ENCODE assay signal across 8 cellular contexts in the genomic region with DNA sequence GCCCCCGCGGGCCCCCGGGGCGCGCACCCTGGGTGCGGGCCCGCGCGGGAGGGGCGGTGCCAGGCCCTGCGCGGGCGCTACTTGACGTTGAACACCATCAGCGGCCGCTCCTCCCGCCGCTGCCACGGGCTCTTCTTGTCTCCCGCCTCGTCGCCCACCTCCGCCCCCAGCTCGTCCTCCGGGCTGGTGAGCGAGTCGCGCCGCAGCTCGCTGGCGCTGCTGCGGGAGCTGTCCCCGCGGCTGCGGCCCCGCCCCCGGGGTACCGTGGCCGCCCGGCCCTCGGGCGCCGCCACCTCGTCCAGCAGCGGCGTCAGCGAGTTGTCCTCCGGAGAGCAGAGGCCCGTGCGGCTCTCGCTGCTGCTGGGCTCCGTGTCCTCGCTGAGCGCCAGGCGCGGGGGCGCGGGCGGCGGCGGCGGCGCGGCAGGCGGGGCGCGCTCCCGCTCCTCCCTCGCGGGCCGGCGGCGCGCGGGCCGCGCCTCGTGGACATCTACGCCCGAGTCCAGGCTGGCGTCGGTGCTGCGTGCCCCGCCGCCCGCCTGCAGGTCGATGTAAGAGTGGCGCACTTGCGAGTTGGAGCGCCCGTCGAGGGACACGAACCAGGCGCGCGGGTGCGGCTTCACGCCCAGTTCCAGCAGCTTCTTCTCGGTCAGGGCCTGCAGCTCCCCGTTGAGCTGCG. TPM values are rescaled to one million over a fixed set of nuclear protein-coding genes. Genes with fewer than 3 reads are reported as not detected.
DNase-seq lines count a peak whose midpoint lies in the region; ATAC-seq, FAIRE-seq and TF ChIP-seq lines count a peak whose summit lies in the region.

No MANE protein-coding gene starts in this region.

- DNase-seq in activated CD4-positive, alpha-beta memory T cell treated with anti-CD3 and anti-CD28 coated beads, Interleukin-2, amount 10 ng/mL, durations not matched to agents 7 days and 5 days, result no peak
- DNase-seq in left ventricle myocardium inferior (peak; percentile 48), NCI-H1436 treated with DMSO at 0.1 percent for 48 hours (lab: John Stamatoyannopoulos, UW) (no peak), NCI-H1694 (lab: John Stamatoyannopoulos, UW) (no peak), D721Med (ENCODE audit: insufficient read length, low spot score) (no peak), NCI-H1694 treated with DMSO at 0.1 percent for 48 hours (lab: John Stamatoyannopoulos, UW) (no peak)
- peak; percentile 37 for DNase-seq in stimulated activated CD8-positive, alpha-beta memory T cell treated with anti-CD3 and anti-CD28 coated beads, Interleukin-4, amount 100 ng/mL, for 48 hours

- H3K4me3 Mint-ChIP-seq in activated CD4-positive, alpha-beta memory T cell treated with anti-CD3 and anti-CD28 coated beads, Interleukin-2, amount 10 ng/mL, durations not matched to agents 7 days and 5 days, result peak overlapping the region; percentile 24

- peak; percentile 10 for TF ChIP-seq POLR2A in GM18505 (IDR thresholded peaks at IDR 0.05; ENCODE audit: borderline replicate concordance, extremely low read depth, insufficient read depth, insufficient read length)

- no peak for FAIRE-seq in D721Med (lab: Jason Lieb, UNC)

- H3K9me3 ChIP-seq in left ventricle myocardium inferior (replicated peaks), result no peaks in the 10 kb centered on the region

- ATAC-seq in GM18505 (IDR thresholded peaks at IDR 0.05; ENCODE audit: unreplicated experiment), result no peak

- H3K27ac ChIP-seq in left ventricle myocardium inferior (replicated peaks), result peak overlapping the region; percentile 46

- peaks cover 38% of the 10 kb centered on the region for H3K36me3 ChIP-seq in left ventricle myocardium inferior

- H3K4me1 Mint-ChIP-seq in activated CD4-positive, alpha-beta memory T cell treated with anti-CD3 and anti-CD28 coated beads, Interleukin-2, amount 10 ng/mL, durations not matched to agents 7 days and 5 days, result peaks cover 3% of the 10 kb centered on the region

- peaks cover 12% of the 10 kb centered on the region for H3K27me3 Mint-ChIP-seq in activated CD4-positive, alpha-beta memory T cell treated with anti-CD3 and anti-CD28 coated beads, Interleukin-2, amount 10 ng/mL, durations not matched to agents 7 days and 5 days

- no peaks in the 10 kb centered on the region for H3K4me1 ChIP-seq in left ventricle myocardium inferior

- CTCF ChIA-PET in activated CD4-positive, alpha-beta memory T cell treated with anti-CD3 and anti-CD28 coated beads, Interleukin-2, amount 10 ng/mL, durations not matched to agents 7 days and 5 days (lab: Charles Lee), result interaction anchor here (0.6 to 3.0 kb wide), 10 partner anchors 8 to 169 kb away, joined by 3 to 17 read pairs (median 4); a partner anchor contains a TSS

- no peaks in the 10 kb centered on the region for H3K27me3 ChIP-seq in left ventricle myocardium inferior (ENCODE audit: low read depth)

- H3K27ac Mint-ChIP-seq in activated CD4-positive, alpha-beta memory T cell treated with anti-CD3 and anti-CD28 coated beads, Interleukin-2, amount 10 ng/mL, durations not matched to agents 7 days and 5 days, result no peak overlapping the region

- intact Hi-C loops in left ventricle myocardium inferior (cut with micrococcal nuclease), result no loop called here

- TF ChIP-seq CTCF in left ventricle myocardium inferior (IDR thresholded peaks at IDR 0.05; ENCODE audit: borderline replicate concordance) (no peak), D721Med (IDR thresholded peaks at IDR 0.05; ENCODE audit: insufficient read depth, missing control alignments) (no peak)

- H3K36me3 Mint-ChIP-seq in activated CD4-positive, alpha-beta memory T cell treated with anti-CD3 and anti-CD28 coated beads, Interleukin-2, amount 10 ng/mL, durations not matched to agents 7 days and 5 days (ENCODE audit: low read depth), result peaks cover 13% of the 10 kb centered on the region

- no peaks in the 10 kb centered on the region for H3K9me3 Mint-ChIP-seq in activated CD4-positive, alpha-beta memory T cell treated with anti-CD3 and anti-CD28 coated beads, Interleukin-2, amount 10 ng/mL, durations not matched to agents 7 days and 5 days

- peak overlapping the region; percentile 62 for H3K4me3 ChIP-seq in left ventricle myocardium inferior

- POLR2A ChIA-PET in activated CD4-positive, alpha-beta memory T cell treated with anti-CD3 and anti-CD28 coated beads, Interleukin-2, amount 10 ng/mL, durations not matched to agents 7 days and 5 days (lab: Charles Lee), result interaction anchor here (1.1 to 2.2 kb wide), 4 partner anchors 9 to 144 kb away, joined by 3 to 8 read pairs (median 6); a partner anchor contains a TSS

RNA-seq across cellular contexts. Expression of a gene that starts 8.7 kb away (rescaled TPM):
- 10 to 100 TPM; 87.8 to 98.4 TPM for total RNA-seq in activated CD4-positive, alpha-beta memory T cell treated with anti-CD3 and anti-CD28 coated beads, Interleukin-2, amount 10 ng/mL, durations not matched to agents 7 days and 5 days
- total RNA-seq in left ventricle myocardium inferior, result 160 TPM

RNA-seq across cellular contexts. Expression of a gene that starts 9.9 kb away (rescaled TPM):
- under 1 TPM in 1 of 2 experiments, not detected in 1; 0.10 TPM for total RNA-seq in activated CD4-positive, alpha-beta memory T cell treated with anti-CD3 and anti-CD28 coated beads, Interleukin-2, amount 10 ng/mL, durations not matched to agents 7 days and 5 days
- total RNA-seq in left ventricle myocardium inferior, result 0.55 TPM

RNA-seq across cellular contexts. Expression of a gene that starts 29.2 kb away (rescaled TPM):
- total RNA-seq in activated CD4-positive, alpha-beta memory T cell treated with anti-CD3 and anti-CD28 coated beads, Interleukin-2, amount 10 ng/mL, durations not matched to agents 7 days and 5 days, result 10 to 100 TPM; 72.6 to 77.0 TPM
- total RNA-seq in left ventricle myocardium inferior, result 46.7 TPM

RNA-seq across cellular contexts. Expression of a gene that starts 35.7 kb away (rescaled TPM):
- total RNA-seq in activated CD4-positive, alpha-beta memory T cell treated with anti-CD3 and anti-CD28 coated beads, Interleukin-2, amount 10 ng/mL, durations not matched to agents 7 days and 5 days, result under 1 TPM; 0.58 to 0.71 TPM
- total RNA-seq in left ventricle myocardium inferior, result 0.91 TPM

RNA-seq across cellular contexts. Expression of a gene that starts 45.4 kb away (rescaled TPM):
- total RNA-seq in activated CD4-positive, alpha-beta memory T cell treated with anti-CD3 and anti-CD28 coated beads, Interleukin-2, amount 10 ng/mL, durations not matched to agents 7 days and 5 days, result under 1 TPM in 1 of 2 experiments, not detected in 1; 0.28 TPM
- total RNA-seq in left ventricle myocardium inferior, result 0.41 TPM

Comparison
In these comparisons a context has a peak if more than half of its experiments do, and no peak if none do; other contexts are left out.
1. DNase-seq: peak in left ventricle myocardium inferior (single experiment) and stimulated activated CD8-positive, alpha-beta memory T cell treated with anti-CD3 and anti-CD28 coated beads, Interleukin-4, amount 100 ng/mL, for 48 hours (single experiment); none in activated CD4-positive, alpha-beta memory T cell treated with anti-CD3 and anti-CD28 coated beads, Interleukin-2, amount 10 ng/mL, durations not matched to agents 7 days and 5 days (single experiment), NCI-H1436 treated with DMSO at 0.1 percent for 48 hours (single experiment), NCI-H1694 (single experiment), D721Med (single experiment) and NCI-H1694 treated with DMSO at 0.1 percent for 48 hours (single experiment).